ENCODE assay signal across 27 cellular contexts in the genomic region with DNA sequence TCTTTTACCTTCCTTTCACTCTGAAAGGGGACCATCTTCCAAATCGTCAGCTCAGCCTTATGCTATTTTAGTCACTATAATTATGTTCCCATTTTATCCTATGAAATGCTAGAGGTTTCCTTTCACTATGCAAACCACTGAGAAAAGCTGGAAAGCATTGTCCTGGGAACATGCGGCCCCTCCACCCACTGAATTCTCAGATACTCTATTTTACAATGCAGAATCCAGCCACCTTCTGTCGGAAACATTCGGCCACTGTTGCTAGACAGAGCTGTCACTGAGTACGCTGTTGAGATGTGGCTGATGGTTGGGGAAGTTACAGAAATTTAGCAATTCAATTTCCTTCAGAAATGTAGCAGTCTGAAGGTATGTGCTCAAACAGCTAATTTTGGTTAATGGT.
DNase-seq lines count a peak whose midpoint lies in the region; ATAC-seq and TF ChIP-seq lines count a peak whose summit lies in the region.
"Had no signal": no experiment of that assay in that cellular context is flagged by ENCODE, and none has a peak within 500 bp of the region (broad histone marks: within the 10 kb centered on the region; RNA-seq: fewer than 3 reads in every experiment).

No MANE protein-coding gene starts in this region.

- TF ChIP-seq CTCF in GM23338 (conservative IDR thresholded peaks at IDR 0.05; ENCODE audit: low read depth in 2 of 2) (no peak), esophagus muscularis mucosa (IDR thresholded peaks at IDR 0.05) (no peak), ascending aorta (IDR thresholded peaks at IDR 0.05) (no peak)

- peaks cover 5% of the 10 kb centered on the region; the same call in 1 of the 3 replicates for H3K36me3 Mint-ChIP-seq in GM23338 (ENCODE audit: low read depth)
- H3K36me3 Mint-ChIP-seq: CD4-positive, alpha-beta memory T cell had no signal

- no peaks in the 10 kb centered on the region for H3K79me2 ChIP-seq in GM23338 (replicated peaks; ENCODE audit: insufficient read depth)

- no peaks in the 10 kb centered on the region for H3K27me3 Mint-ChIP-seq in GM23338 (ENCODE audit: insufficient read depth, low read depth, poor library complexity)
- H3K27me3 Mint-ChIP-seq: activated CD4-positive, alpha-beta T cell treated with anti-CD3 and anti-CD28 coated beads for 36 hours; CD4-positive, alpha-beta memory T cell; T-helper 17 cell had no signal

- H3F3A ChIP-seq in GM23338 (replicated peaks; ENCODE audit: low read depth): no peaks in the 10 kb centered on the region

- H3K27ac ChIP-seq in GM23338 (ENCODE audit: low read depth) (no peak overlapping the region), esophagus muscularis mucosa (replicated peaks in 1 of 4) (no peak overlapping the region), ascending aorta (no peak overlapping the region)
- H3K27ac ChIP-seq: foreskin keratinocyte, tibial artery had no signal

- WGBS in esophagus muscularis mucosa: 29% methylated on average over 5 of the region's 5 CpGs

- H3K4me1 Mint-ChIP-seq in GM23338: peaks cover 21% of the 10 kb centered on the region
- H3K4me1 Mint-ChIP-seq: activated CD4-positive, alpha-beta T cell treated with anti-CD3 and anti-CD28 coated beads for 36 hours; activated naive CD8-positive, alpha-beta T cell treated with anti-CD3 and anti-CD28 coated beads, Interleukin-2, amount 50 U/mL, for 24 hours; CD4-positive, alpha-beta memory T cell; T-helper 17 cell had no signal

- no peaks in the 10 kb centered on the region for H3K27me3 ChIP-seq in GM23338 (ENCODE audit: insufficient read depth)
- H3K27me3 ChIP-seq in esophagus muscularis mucosa: no peaks in the 10 kb centered on the region
- no peaks in the 10 kb centered on the region for H3K27me3 ChIP-seq in neuron (ENCODE audit: insufficient read depth, low read length)
- H3K27me3 ChIP-seq in ascending aorta: no peaks in the 10 kb centered on the region
- H3K27me3 ChIP-seq: foreskin keratinocyte, tibial artery had no signal

- H3K4me1 ChIP-seq in GM23338 (ENCODE audit: insufficient read depth) (peaks cover 18% of the 10 kb centered on the region), esophagus muscularis mucosa (no peaks in the 10 kb centered on the region), neuron (ENCODE audit: insufficient read depth, low read length) (peaks cover 50% of the 10 kb centered on the region), ascending aorta (no peaks in the 10 kb centered on the region)
- H3K4me1 ChIP-seq: foreskin keratinocyte, tibial artery had no signal

- TF ChIP-seq POLR2A in esophagus muscularis mucosa (IDR thresholded peaks at IDR 0.05; ENCODE audit: low read depth): no peak

- H3K27ac Mint-ChIP-seq in GM23338: no peak overlapping the region
- H3K27ac Mint-ChIP-seq: activated CD4-positive, alpha-beta T cell treated with anti-CD3 and anti-CD28 coated beads for 36 hours; activated naive CD8-positive, alpha-beta T cell treated with anti-CD3 and anti-CD28 coated beads, Interleukin-2, amount 50 U/mL, for 24 hours; activated T-cell treated with anti-CD3 and anti-CD28 coated beads, Interleukin-2, amount 50 U/mL, for 24 hours; CD4-positive, alpha-beta memory T cell; stimulated activated naive CD8-positive, alpha-beta T cell treated with anti-CD3 and anti-CD28 coated beads, Interleukin-15, Interleukin-2, amounts not matched to agents 100 ng/mL and 50 ng/mL, for 24 hours; T-helper 17 cell had no signal

- peaks cover 5% of the 10 kb centered on the region; the same call in 2 of the 3 replicates for H3K9me3 Mint-ChIP-seq in GM23338

- H2AFZ ChIP-seq in GM23338 (peak overlapping the region; percentile 39; the same call in 1 of the 2 replicates), neuron (ENCODE audit: low read depth, low read length) (no peak overlapping the region)

- 0 out of 2 replicates have a peak, but pooled peaks cover 4% of the 10 kb centered on the region for H3K9me2 ChIP-seq in GM23338 (ENCODE audit: insufficient read depth)
- H3K9me2 ChIP-seq: SK-N-SH had no signal

- H4K20me1 ChIP-seq in GM23338 (replicated peaks; ENCODE audit: insufficient read depth): no peaks in the 10 kb centered on the region

- ATAC-seq in GM23338: peak; percentile 47
- no peak for ATAC-seq in HG03108 (IDR thresholded peaks at IDR 0.05; ENCODE audit: unreplicated experiment)
- ATAC-seq: activated CD4-positive, alpha-beta T cell treated with anti-CD3 and anti-CD28 coated beads for 36 hours; activated naive CD8-positive, alpha-beta T cell treated with anti-CD3 and anti-CD28 coated beads, Interleukin-2, amount 50 U/mL, for 24 hours; foreskin keratinocyte; left colon; T-helper 17 cell had no signal

- H3K4me3 Mint-ChIP-seq in GM23338: no peak overlapping the region
- H3K4me3 Mint-ChIP-seq: activated CD4-positive, alpha-beta T cell treated with anti-CD3 and anti-CD28 coated beads for 36 hours; activated naive CD8-positive, alpha-beta T cell treated with anti-CD3 and anti-CD28 coated beads, Interleukin-2, amount 50 U/mL, for 24 hours; activated T-cell treated with anti-CD3 and anti-CD28 coated beads, Interleukin-2, amount 50 U/mL, for 24 hours; CD4-positive, alpha-beta memory T cell; stimulated activated naive CD8-positive, alpha-beta T cell treated with anti-CD3 and anti-CD28 coated beads, Interleukin-15, Interleukin-2, amounts not matched to agents 100 ng/mL and 50 ng/mL, for 24 hours; T-helper 17 cell had no signal

- H3K4me3 ChIP-seq in GM23338: no peak overlapping the region
- H3K4me3 ChIP-seq in esophagus muscularis mucosa: no peak overlapping the region
- peak overlapping the region; percentile 24 for H3K4me3 ChIP-seq in neuron (ENCODE audit: low read length)
- no peak overlapping the region for H3K4me3 ChIP-seq in ascending aorta
- H3K4me3 ChIP-seq: heart right ventricle, tibial artery had no signal

- no peak for TF ChIP-seq EP300 in esophagus muscularis mucosa (IDR thresholded peaks at IDR 0.05)

- peaks cover 0 to 6% (median 2%) of the 10 kb centered on the region in 4 donors for H3K9me3 ChIP-seq in esophagus muscularis mucosa
- no peaks in the 10 kb centered on the region for H3K9me3 ChIP-seq in neuron (ENCODE audit: low read length)
- no peaks in the 10 kb centered on the region for H3K9me3 ChIP-seq in ascending aorta
- H3K9me3 ChIP-seq: tibial artery had no signal

- intact Hi-C loops in esophagus muscularis mucosa (cut with DNase I) (no loop called here), ascending aorta (cut with DNase I) (no loop called here)

- no peaks in the 10 kb centered on the region for H3K36me3 ChIP-seq in GM23338 (ENCODE audit: insufficient read depth)
- H3K36me3 ChIP-seq in esophagus muscularis mucosa: no peaks in the 10 kb centered on the region
- H3K36me3 ChIP-seq in neuron (ENCODE audit: insufficient read depth, low read length): no peaks in the 10 kb centered on the region
- H3K36me3 ChIP-seq in ascending aorta: no peaks in the 10 kb centered on the region
- H3K36me3 ChIP-seq: heart right ventricle, tibial artery had no signal

- H3K4me2 ChIP-seq in GM23338: peak overlapping the region; percentile 1; the same call in 1 of the 2 replicates
- H3K4me2 ChIP-seq: SK-N-SH had no signal

- DNase-seq in GM23338 (ENCODE audit: low spot score): no peak
- peak; percentile 49 for DNase-seq in NOMO-1 treated with DMSO at 0.1 percent for 48 hours (lab: John Stamatoyannopoulos, UW; ENCODE audit: unreplicated experiment)
- peak; percentile 37 for DNase-seq in esophagus muscularis mucosa (ENCODE audit: extremely low spot score)
- DNase-seq in activated naive CD4-positive, alpha-beta T cell treated with Interleukin-2 at 50 U/mL for 16 hours: no peak
- no peak for DNase-seq in NCI-H2081 (lab: John Stamatoyannopoulos, UW)
- no peak for DNase-seq in ascending aorta (ENCODE audit: low spot score in 2 of 2)
- DNase-seq: activated CD4-positive, alpha-beta T cell treated with anti-CD3 and anti-CD28 coated beads for 36 hours; activated gamma-delta T cell; activated naive CD8-positive, alpha-beta T cell treated with anti-CD3 and anti-CD28 coated beads, Interleukin-2, amount 50 U/mL, for 24 hours; activated T-cell treated with anti-CD3 and anti-CD28 coated beads, Interleukin-2, amount 50 U/mL, for 24 hours; CD4-positive, alpha-beta memory T cell; DMS 273 treated with DMSO at 0.1 percent for 48 hours; effector CD4-positive, alpha-beta T cell; foreskin keratinocyte; heart right ventricle; left colon; mammary epithelial cell; NCI-H1105 treated with DMSO at 0.1 percent for 48 hours; NCI-H2029; NCI-H226; NCI-H774; SK-N-SH; T-helper 17 cell; tibial artery had no signal

TF ChIP-seq in GM23338, 12 proteins besides CTCF, POLR2A, EP300 and RAD21:
- TF ChIP-seq NANOG (IDR thresholded peaks at IDR 0.05; ENCODE audit: borderline replicate concordance) (no peak), EZH2phosphoT487 (IDR thresholded peaks at IDR 0.05; ENCODE audit: unreplicated experiment) (no peak), STAT1 (IDR thresholded peaks at IDR 0.05; ENCODE audit: unreplicated experiment) (no peak), CREB1 (CRISPR knock-in tag; IDR thresholded peaks at IDR 0.05; ENCODE audit: low read depth) (no peak), EZH2 (IDR thresholded peaks at IDR 0.05; ENCODE audit: low read depth, unreplicated experiment) (no peak), POLR2AphosphoS5 (IDR thresholded peaks at IDR 0.05; ENCODE audit: low read depth) (no peak)
- TF ChIP-seq, protein P1, sequence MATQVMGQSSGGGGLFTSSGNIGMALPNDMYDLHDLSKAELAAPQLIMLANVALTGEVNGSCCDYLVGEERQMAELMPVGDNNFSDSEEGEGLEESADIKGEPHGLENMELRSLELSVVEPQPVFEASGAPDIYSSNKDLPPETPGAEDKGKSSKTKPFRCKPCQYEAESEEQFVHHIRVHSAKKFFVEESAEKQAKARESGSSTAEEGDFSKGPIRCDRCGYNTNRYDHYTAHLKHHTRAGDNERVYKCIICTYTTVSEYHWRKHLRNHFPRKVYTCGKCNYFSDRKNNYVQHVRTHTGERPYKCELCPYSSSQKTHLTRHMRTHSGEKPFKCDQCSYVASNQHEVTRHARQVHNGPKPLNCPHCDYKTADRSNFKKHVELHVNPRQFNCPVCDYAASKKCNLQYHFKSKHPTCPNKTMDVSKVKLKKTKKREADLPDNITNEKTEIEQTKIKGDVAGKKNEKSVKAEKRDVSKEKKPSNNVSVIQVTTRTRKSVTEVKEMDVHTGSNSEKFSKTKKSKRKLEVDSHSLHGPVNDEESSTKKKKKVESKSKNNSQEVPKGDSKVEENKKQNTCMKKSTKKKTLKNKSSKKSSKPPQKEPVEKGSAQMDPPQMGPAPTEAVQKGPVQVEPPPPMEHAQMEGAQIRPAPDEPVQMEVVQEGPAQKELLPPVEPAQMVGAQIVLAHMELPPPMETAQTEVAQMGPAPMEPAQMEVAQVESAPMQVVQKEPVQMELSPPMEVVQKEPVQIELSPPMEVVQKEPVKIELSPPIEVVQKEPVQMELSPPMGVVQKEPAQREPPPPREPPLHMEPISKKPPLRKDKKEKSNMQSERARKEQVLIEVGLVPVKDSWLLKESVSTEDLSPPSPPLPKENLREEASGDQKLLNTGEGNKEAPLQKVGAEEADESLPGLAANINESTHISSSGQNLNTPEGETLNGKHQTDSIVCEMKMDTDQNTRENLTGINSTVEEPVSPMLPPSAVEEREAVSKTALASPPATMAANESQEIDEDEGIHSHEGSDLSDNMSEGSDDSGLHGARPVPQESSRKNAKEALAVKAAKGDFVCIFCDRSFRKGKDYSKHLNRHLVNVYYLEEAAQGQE (IDR thresholded peaks at IDR 0.05; ENCODE audit: unreplicated experiment): no peak
TF ChIP-seq in GM23338: peak in this region for 0.

Comparison
In these comparisons a context has a peak if more than half of its experiments do, and no peak if none do; other contexts are left out.
1. DNase-seq: peak in NOMO-1 treated with DMSO at 0.1 percent for 48 hours (single experiment) and esophagus muscularis mucosa (single experiment); none in GM23338 (single experiment), activated naive CD4-positive, alpha-beta T cell treated with Interleukin-2 at 50 U/mL for 16 hours (single experiment), NCI-H2081 (0 of 2) and ascending aorta (0 of 2).